1 cellular context compared by ENCODE assay signal in the genomic region with DNA sequence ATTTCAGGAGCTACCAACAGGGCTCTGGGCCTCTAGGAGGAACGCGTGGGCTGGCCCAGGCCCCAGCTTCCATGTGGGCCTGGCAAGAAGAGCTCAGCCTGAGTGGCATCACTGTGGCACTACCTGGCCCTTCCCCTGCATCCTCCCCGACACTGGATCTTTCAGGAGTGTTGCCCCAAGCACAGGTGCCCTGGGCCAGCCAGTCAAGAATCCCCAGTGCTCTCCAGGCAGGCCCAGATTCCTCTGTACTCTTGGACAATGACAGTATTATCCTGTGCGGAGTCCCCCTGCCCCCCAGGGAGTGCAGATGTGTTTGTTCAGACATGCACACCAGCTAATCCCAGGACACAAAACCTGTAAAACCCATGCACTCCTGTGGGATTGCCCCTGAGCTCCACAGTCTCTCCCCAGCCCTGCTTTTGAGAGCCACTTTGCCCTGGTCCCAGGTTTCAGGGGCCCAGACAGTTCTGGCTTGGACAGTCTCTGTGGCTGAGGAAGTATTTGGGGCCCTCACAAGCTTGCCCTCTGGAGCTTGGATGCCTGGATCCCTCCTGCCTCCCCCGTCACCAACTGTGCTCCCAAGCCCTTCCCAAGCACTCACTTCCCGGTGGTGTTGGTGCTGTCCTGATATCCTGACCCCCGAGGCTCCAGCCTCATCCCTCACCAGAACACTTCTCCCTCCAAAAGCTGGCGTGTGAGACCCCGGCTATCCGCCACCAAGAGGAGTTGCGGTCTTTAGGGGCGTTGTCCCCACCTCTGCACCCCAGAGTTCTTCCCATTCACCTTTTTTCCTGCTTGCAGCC.
TF ChIP-seq lines count a peak whose summit lies in the region.

No MANE protein-coding gene starts in this region.

TF ChIP-seq in HepG2, 621 proteins besides CTCF, POLR2A, EP300 and RAD21 (continues in another document):
- TF ChIP-seq ZMAT3 (CRISPR knock-in tag; conservative IDR thresholded peaks at IDR 0.05), result no peak
- no peak for TF ChIP-seq ZNF615 (CRISPR knock-in tag; IDR thresholded peaks at IDR 0.05; ENCODE audit: borderline replicate concordance)
- no peak for TF ChIP-seq SOX6 (IDR thresholded peaks at IDR 0.05)
- peak; percentile 54 for TF ChIP-seq SOX6 (CRISPR knock-in tag; IDR thresholded peaks at IDR 0.05)
- TF ChIP-seq ZNF776 (CRISPR knock-in tag; IDR thresholded peaks at IDR 0.05), result no peak
- TF ChIP-seq KDM1A (CRISPR knock-in tag; IDR thresholded peaks at IDR 0.05), result no peak
- TF ChIP-seq, protein P1, sequence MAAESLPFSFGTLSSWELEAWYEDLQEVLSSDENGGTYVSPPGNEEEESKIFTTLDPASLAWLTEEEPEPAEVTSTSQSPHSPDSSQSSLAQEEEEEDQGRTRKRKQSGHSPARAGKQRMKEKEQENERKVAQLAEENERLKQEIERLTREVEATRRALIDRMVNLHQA (CRISPR knock-in tag; IDR thresholded peaks at IDR 0.05), result no peak
- no peak for TF ChIP-seq DPF2 (CRISPR knock-in tag; IDR thresholded peaks at IDR 0.05; ENCODE audit: borderline replicate concordance, low read depth)
- TF ChIP-seq, protein P2, sequence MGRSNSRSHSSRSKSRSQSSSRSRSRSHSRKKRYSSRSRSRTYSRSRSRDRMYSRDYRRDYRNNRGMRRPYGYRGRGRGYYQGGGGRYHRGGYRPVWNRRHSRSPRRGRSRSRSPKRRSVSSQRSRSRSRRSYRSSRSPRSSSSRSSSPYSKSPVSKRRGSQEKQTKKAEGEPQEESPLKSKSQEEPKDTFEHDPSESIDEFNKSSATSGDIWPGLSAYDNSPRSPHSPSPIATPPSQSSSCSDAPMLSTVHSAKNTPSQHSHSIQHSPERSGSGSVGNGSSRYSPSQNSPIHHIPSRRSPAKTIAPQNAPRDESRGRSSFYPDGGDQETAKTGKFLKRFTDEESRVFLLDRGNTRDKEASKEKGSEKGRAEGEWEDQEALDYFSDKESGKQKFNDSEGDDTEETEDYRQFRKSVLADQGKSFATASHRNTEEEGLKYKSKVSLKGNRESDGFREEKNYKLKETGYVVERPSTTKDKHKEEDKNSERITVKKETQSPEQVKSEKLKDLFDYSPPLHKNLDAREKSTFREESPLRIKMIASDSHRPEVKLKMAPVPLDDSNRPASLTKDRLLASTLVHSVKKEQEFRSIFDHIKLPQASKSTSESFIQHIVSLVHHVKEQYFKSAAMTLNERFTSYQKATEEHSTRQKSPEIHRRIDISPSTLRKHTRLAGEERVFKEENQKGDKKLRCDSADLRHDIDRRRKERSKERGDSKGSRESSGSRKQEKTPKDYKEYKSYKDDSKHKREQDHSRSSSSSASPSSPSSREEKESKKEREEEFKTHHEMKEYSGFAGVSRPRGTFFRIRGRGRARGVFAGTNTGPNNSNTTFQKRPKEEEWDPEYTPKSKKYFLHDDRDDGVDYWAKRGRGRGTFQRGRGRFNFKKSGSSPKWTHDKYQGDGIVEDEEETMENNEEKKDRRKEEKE (IDR thresholded peaks at IDR 0.05), result no peak
- TF ChIP-seq, protein P3, sequence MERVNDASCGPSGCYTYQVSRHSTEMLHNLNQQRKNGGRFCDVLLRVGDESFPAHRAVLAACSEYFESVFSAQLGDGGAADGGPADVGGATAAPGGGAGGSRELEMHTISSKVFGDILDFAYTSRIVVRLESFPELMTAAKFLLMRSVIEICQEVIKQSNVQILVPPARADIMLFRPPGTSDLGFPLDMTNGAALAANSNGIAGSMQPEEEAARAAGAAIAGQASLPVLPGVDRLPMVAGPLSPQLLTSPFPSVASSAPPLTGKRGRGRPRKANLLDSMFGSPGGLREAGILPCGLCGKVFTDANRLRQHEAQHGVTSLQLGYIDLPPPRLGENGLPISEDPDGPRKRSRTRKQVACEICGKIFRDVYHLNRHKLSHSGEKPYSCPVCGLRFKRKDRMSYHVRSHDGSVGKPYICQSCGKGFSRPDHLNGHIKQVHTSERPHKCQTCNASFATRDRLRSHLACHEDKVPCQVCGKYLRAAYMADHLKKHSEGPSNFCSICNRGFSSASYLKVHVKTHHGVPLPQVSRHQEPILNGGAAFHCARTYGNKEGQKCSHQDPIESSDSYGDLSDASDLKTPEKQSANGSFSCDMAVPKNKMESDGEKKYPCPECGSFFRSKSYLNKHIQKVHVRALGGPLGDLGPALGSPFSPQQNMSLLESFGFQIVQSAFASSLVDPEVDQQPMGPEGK (CRISPR knock-in tag; IDR thresholded peaks at IDR 0.05), result peak; percentile 94
- TF ChIP-seq, protein P4, sequence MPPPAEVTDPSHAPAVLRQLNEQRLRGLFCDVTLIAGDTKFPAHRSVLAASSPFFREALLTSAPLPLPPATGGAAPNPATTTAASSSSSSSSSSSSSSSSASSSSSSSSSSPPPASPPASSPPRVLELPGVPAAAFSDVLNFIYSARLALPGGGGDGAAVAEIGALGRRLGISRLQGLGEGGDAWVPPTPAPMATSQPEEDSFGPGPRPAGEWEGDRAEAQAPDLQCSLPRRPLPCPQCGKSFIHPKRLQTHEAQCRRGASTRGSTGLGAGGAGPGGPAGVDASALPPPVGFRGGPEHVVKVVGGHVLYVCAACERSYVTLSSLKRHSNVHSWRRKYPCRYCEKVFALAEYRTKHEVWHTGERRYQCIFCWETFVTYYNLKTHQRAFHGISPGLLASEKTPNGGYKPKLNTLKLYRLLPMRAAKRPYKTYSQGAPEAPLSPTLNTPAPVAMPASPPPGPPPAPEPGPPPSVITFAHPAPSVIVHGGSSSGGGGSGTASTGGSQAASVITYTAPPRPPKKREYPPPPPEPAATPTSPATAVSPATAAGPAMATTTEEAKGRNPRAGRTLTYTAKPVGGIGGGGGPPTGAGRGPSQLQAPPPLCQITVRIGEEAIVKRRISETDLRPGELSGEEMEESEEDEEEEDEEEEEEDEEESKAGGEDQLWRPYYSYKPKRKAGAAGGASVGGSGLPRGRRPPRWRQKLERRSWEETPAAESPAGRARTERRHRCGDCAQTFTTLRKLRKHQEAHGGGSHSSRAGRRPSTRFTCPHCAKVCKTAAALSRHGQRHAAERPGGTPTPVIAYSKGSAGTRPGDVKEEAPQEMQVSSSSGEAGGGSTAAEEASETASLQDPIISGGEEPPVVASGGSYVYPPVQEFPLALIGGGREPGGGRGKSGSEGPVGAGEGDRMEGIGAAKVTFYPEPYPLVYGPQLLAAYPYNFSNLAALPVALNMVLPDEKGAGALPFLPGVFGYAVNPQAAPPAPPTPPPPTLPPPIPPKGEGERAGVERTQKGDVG (CRISPR knock-in tag; IDR thresholded peaks at IDR 0.05; ENCODE audit: borderline replicate concordance), result no peak
- TF ChIP-seq, protein P5, sequence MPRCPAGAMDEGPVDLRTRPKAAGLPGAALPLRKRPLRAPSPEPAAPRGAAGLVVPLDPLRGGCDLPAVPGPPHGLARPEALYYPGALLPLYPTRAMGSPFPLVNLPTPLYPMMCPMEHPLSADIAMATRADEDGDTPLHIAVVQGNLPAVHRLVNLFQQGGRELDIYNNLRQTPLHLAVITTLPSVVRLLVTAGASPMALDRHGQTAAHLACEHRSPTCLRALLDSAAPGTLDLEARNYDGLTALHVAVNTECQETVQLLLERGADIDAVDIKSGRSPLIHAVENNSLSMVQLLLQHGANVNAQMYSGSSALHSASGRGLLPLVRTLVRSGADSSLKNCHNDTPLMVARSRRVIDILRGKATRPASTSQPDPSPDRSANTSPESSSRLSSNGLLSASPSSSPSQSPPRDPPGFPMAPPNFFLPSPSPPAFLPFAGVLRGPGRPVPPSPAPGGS (CRISPR knock-in tag; IDR thresholded peaks at IDR 0.05), result no peak
- TF ChIP-seq, protein P6, sequence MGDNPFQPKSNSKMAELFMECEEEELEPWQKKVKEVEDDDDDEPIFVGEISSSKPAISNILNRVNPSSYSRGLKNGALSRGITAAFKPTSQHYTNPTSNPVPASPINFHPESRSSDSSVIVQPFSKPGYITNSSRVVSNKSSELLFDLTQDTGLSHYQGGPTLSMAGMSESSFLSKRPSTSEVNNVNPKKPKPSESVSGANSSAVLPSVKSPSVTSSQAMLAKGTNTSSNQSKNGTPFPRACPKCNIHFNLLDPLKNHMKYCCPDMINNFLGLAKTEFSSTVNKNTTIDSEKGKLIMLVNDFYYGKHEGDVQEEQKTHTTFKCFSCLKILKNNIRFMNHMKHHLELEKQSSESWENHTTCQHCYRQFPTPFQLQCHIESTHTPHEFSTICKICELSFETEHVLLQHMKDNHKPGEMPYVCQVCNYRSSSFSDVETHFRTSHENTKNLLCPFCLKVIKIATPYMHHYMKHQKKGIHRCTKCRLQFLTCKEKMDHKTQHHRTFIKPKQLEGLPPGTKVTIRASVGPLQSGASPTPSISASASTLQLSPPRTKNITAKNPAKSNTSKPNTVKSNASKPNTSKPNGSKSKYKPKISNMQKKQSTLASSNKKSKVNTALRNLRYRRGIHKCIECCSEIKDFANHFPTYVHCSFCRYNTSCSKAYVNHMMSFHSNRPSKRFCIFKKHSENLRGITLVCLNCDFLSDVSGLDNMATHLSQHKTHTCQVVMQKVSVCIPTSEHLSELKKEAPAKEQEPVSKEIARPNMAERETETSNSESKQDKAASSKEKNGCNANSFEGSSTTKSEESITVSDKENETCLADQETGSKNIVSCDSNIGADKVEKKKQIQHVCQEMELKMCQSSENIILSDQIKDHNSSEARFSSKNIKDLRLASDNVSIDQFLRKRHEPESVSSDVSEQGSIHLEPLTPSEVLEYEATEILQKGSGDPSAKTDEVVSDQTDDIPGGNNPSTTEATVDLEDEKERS (CRISPR knock-in tag; IDR thresholded peaks at IDR 0.05), result no peak
- TF ChIP-seq REXO4 (CRISPR knock-in tag; IDR thresholded peaks at IDR 0.05; ENCODE audit: borderline replicate concordance), result no peak
- TF ChIP-seq AGO2 (optimal IDR thresholded peaks at IDR 0.05; ENCODE audit: low read depth, low read length), result no peak
- TF ChIP-seq ZNF446 (CRISPR knock-in tag; IDR thresholded peaks at IDR 0.05), result no peak
- no peak for TF ChIP-seq PAWR (CRISPR knock-in tag; IDR thresholded peaks at IDR 0.05; ENCODE audit: borderline replicate concordance)
- no peak for TF ChIP-seq MTA3 (CRISPR knock-in tag; IDR thresholded peaks at IDR 0.05)
- no peak for TF ChIP-seq ZMYM3 (CRISPR knock-in tag; IDR thresholded peaks at IDR 0.05)
- peak; percentile 58; the same call in 1 of the 2 replicates for TF ChIP-seq ZNF263 (CRISPR knock-in tag; IDR thresholded peaks at IDR 0.05)
- TF ChIP-seq NCOA5 (CRISPR knock-in tag; IDR thresholded peaks at IDR 0.05), result no peak
- TF ChIP-seq SMARCC2 (IDR thresholded peaks at IDR 0.05), result no peak
- TF ChIP-seq, protein P7, sequence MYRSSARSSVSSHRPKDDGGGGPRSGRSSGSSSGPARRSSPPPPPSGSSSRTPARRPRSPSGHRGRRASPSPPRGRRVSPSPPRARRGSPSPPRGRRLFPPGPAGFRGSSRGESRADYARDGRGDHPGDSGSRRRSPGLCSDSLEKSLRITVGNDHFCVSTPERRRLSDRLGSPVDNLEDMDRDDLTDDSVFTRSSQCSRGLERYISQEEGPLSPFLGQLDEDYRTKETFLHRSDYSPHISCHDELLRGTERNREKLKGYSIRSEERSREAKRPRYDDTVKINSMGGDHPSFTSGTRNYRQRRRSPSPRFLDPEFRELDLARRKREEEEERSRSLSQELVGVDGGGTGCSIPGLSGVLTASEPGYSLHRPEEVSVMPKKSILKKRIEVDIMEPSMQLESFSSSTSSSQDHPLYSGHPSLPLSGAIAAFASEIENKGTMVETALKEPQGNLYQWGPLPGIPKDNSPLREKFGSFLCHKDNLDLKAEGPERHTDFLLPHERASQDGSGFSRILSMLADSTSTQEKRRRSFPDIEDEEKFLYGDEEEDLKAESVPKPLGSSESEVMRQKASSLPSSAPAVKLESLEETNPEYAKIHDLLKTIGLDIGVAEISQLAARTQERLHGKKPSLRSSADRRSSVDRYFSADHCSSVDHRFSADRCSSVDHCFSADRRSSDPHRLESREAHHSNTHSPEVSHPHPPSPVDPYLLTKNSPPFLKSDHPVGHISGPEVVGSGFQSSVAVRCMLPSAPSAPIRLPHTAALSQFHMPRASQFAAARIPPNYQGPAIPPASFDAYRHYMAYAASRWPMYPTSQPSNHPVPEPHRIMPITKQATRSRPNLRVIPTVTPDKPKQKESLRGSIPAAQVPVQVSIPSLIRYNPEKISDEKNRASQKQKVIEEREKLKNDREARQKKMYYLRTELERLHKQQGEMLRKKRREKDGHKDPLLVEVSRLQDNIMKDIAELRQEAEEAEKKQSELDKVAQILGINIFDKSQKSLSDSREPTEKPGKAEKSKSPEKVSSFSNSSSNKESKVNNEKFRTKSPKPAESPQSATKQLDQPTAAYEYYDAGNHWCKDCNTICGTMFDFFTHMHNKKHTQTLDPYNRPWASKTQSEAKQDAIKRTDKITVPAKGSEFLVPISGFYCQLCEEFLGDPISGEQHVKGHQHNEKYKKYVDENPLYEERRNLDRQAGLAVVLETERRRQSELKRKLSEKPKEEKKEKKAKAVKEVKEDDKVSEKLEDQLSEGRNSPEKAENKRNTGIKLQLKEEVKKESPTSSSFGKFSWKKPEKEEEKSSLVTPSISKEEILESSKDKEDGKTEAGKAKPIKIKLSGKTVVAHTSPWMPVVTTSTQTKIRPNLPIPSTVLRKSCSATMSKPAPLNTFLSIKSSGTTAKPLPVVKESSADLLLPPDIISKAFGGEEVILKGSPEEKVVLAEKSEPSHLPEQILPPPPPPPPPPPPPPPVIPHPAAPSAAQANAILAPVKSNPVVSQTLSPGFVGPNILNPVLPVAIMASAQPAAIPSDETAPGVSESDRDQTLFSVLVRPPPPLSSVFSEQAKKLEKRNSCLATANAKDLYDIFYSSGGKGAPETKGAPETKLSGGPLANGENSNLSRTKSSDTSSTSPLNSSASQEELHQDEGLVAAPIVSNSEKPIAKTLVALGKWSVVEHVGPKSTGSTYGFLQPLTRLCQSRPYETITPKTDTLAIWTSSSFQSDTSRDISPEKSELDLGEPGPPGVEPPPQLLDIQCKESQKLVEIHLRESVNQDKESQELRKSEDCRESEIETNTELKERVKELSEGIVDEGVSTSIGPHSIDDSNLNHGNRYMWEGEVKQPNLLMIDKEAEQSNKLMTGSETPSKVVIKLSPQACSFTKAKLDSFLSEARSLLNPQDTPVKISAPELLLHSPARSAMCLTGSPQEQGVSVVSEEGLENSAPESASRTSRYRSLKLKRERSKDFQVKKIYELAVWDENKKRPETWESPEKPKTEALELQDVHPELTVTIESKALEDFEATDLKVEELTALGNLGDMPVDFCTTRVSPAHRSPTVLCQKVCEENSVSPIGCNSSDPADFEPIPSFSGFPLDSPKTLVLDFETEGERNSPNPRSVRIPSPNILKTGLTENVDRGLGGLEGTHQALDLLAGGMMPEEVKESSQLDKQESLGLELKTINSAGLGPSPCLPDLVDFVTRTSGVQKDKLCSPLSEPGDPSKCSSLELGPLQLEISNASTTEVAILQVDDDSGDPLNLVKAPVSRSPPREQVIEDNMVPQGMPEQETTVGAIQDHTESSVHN (CRISPR knock-in tag; IDR thresholded peaks at IDR 0.05), result no peak
- TF ChIP-seq JUN (CRISPR knock-in tag; IDR thresholded peaks at IDR 0.05), result no peak
- no peak for TF ChIP-seq GPN1 (CRISPR knock-in tag; IDR thresholded peaks at IDR 0.05; ENCODE audit: borderline replicate concordance)
